ENCODE assay signal across 24 cellular contexts in the genomic region with DNA sequence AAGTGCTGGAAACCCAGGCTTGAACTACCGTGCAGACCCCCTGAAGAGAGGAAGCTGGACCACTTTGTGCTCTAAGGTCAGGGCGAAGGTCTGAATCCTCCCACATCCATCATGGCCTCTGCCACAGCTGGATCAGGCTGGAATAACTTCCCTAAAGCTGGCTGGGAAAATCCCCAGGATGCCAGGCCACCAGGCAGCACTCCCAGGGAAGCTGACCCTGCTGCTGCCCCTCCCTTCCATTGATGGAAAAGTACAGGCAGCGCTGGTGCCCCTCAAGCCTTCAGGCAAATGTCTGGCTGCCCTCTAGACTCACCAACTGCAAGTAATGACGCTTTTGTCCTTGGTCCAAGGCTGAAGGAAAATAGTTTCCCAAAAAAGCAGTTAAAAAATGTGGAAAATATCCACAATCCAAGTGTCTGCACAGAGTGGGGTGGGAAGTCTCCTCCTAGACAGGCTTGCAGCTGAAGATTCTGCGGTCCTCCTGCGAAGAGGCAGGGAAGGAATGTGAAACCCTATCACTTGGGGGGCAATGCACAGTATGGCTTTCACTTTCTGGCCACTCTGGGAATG.
"Had no signal": no experiment of that assay in that cellular context is flagged by ENCODE, and none has a peak within 500 bp of the region (broad histone marks: within the 10 kb centered on the region; RNA-seq: fewer than 3 reads in every experiment).

No MANE protein-coding gene starts in this region.

- ATAC-seq: activated naive CD8-positive, alpha-beta T cell treated with anti-CD3 and anti-CD28 coated beads, Interleukin-2, amount 50 U/mL, for 24 hours; body of pancreas; effector memory CD8-positive, alpha-beta T cell; heart left ventricle; left ventricle myocardium superior; T-helper 17 cell had no signal

- H3K9me3 ChIP-seq: body of pancreas, colonic mucosa, psoas muscle had no signal

- H3K27me3 ChIP-seq: body of pancreas, colonic mucosa, heart left ventricle, right atrium auricular region, uterus had no signal

- H3K27ac ChIP-seq: body of pancreas, colonic mucosa, heart left ventricle, parathyroid adenoma, psoas muscle, right atrium auricular region, uterus had no signal

- H3K4me1 ChIP-seq: body of pancreas, colonic mucosa, parathyroid adenoma, right atrium auricular region, uterus had no signal

- DNase-seq: activated CD4-positive, alpha-beta memory T cell treated with anti-CD3 and anti-CD28 coated beads for 36 hours; activated CD4-positive, alpha-beta T cell treated with anti-CD3 and anti-CD28 coated beads, Interleukin-2, amount 10 ng/mL, durations not matched to agents 24 days and 14 days; activated CD4-positive, CD25-positive, alpha-beta regulatory T cell treated with anti-CD3 and anti-CD28 coated beads, Interleukin-2, amount 50 U/mL, for 72 hours; activated CD8-positive, alpha-beta memory T cell treated with anti-CD3 and anti-CD28 coated beads, Interleukin-2, amount 50 U/mL, for 4 hours; activated gamma-delta T cell; activated naive CD8-positive, alpha-beta T cell treated with anti-CD3 and anti-CD28 coated beads, Interleukin-2, amount 50 U/mL, for 24 hours; activated T-cell treated with anti-CD3 and anti-CD28 coated beads, Interleukin-2, amount 50 U/mL, for 1 hour; amygdala; body of pancreas; colonic mucosa; effector memory CD8-positive, alpha-beta T cell; foreskin fibroblast; heart left ventricle; hypothalamus; kidney glomerular epithelial cell; left ventricle myocardium superior; naive B cell; psoas muscle; stimulated activated naive CD4-positive, alpha-beta T cell treated with Interleukin-2 at 50 U/mL for 16 hours; T-helper 17 cell; T1000; uterus had no signal

- H3K36me3 ChIP-seq: colonic mucosa, heart left ventricle, right atrium auricular region, uterus had no signal

- H3K4me3 ChIP-seq: body of pancreas, colonic mucosa, heart left ventricle, psoas muscle, right atrium auricular region, uterus had no signal
